ENCODE assay signal across 24 cellular contexts in the genomic region with DNA sequence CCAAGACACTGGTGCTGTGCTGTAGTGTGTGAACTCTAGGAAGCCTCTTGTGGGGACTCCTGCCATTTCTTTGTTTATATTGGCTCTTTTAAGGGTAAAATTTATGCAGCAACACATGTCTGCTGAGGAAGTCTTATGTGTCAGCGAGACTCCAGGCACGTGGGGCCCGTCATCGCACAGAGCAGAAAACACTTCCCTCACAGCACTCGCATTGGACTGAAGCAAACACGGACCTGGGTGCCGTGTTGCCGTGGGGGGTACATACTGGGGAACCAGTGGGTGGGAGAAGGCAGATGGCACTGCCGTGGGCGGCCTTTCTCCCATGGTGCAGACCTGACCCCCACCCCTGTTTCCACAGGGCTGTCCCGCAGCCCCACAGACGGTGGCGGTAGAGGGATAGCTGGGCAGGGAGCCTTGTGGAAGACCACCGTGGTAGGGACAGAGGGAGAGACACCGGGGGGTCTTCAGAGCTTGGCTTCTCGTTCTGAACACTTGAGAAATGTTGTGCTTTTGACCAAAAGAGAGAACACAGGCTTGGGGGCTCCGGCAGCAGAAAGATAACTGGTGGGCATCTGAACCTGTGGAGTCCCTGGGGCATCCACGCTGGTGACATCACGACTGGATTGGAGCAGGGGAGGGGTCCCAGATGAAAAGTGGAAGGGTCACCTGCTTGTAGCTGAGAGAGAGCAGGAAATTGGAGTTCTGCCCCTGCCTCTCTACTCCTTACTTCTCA.
DNase-seq lines count a peak whose midpoint lies in the region; ATAC-seq and TF ChIP-seq lines count a peak whose summit lies in the region.
"Had no signal": no experiment of that assay in that cellular context is flagged by ENCODE, and none has a peak within 500 bp of the region (broad histone marks: within the 10 kb centered on the region; RNA-seq: fewer than 3 reads in every experiment).

No MANE protein-coding gene starts in this region.

- no peak for TF ChIP-seq POLR2A in breast epithelium (IDR thresholded peaks at IDR 0.05)

- no peaks in the 10 kb centered on the region for H3K27me3 Mint-ChIP-seq in MCF 10A (ENCODE audit: insufficient read depth, unreplicated experiment)
- peaks cover 5% of the 10 kb centered on the region for H3K27me3 Mint-ChIP-seq in activated naive CD8-positive, alpha-beta T cell treated with anti-CD3 and anti-CD28 coated beads, Interleukin-2, amount 10 ng/mL, durations not matched to agents 7 days and 5 days
- H3K27me3 Mint-ChIP-seq: naive B cell had no signal

- H3K27ac ChIP-seq in breast epithelium (no peak overlapping the region), upper lobe of right lung (no peak overlapping the region)
- H3K27ac ChIP-seq: BLaER1 treated with 17β-estradiol and CSF1 and Interleukin-3, amounts not matched to agents 10 nM and 100 nM; pancreas had no signal

- no peak overlapping the region for H3K4me3 Mint-ChIP-seq in MCF 10A (ENCODE audit: unreplicated experiment)
- H3K4me3 Mint-ChIP-seq in activated naive CD8-positive, alpha-beta T cell treated with anti-CD3 and anti-CD28 coated beads, Interleukin-2, amount 10 ng/mL, durations not matched to agents 7 days and 5 days: no peak overlapping the region
- H3K4me3 Mint-ChIP-seq: activated CD4-positive, alpha-beta memory T cell treated with anti-CD3 and anti-CD28 coated beads for 36 hours; T-helper 2 cell treated with Interferon-gamma antibody and Interleukin-4, amounts not matched to agents 5 μg/mL and 100 μg/mL, for 36 hours had no signal

- peak; percentile 54 for DNase-seq in MCF 10A (ENCODE audit: unreplicated experiment)
- no peak for DNase-seq in breast epithelium (ENCODE audit: low spot score in 2 of 2)
- no peak for DNase-seq in activated naive CD8-positive, alpha-beta T cell treated with anti-CD3 and anti-CD28 coated beads, Interleukin-2, amount 10 ng/mL, durations not matched to agents 7 days and 5 days
- peak; percentile 55 for DNase-seq in left kidney (ENCODE audit: low read depth, low spot score)
- DNase-seq in upper lobe of right lung: peak; percentile 57
- no peak for DNase-seq in NCI-H1436 treated with DMSO at 0.1 percent for 48 hours (lab: John Stamatoyannopoulos, UW)
- DNase-seq in iPS-NIHi7 (ENCODE audit: extremely low spot score): no peak
- DNase-seq: activated CD4-positive, alpha-beta memory T cell treated with anti-CD3 and anti-CD28 coated beads for 36 hours; activated effector memory CD4-positive, alpha-beta T cell treated with anti-CD3 and anti-CD28 coated beads, Interleukin-2, amount 50 U/mL, for 16 hours; cerebellar nuclear complex; left colon; naive B cell; NCI-H1105; NCI-H2029 treated with DMSO at 0.1 percent for 48 hours; NCI-H774; pancreas; right cardiac atrium; stimulated activated CD4-positive, alpha-beta T cell treated with anti-CD3 and anti-CD28 coated beads, Interleukin-4, amount 100 ng/mL, for 24 hours; stimulated activated naive CD4-positive, alpha-beta T cell treated with Interleukin-2 at 50 U/mL for 16 hours had no signal

- H3K9me3 ChIP-seq in breast epithelium (no peaks in the 10 kb centered on the region), upper lobe of right lung (no peaks in the 10 kb centered on the region)
- H3K9me3 ChIP-seq: pancreas had no signal

- H3K4me3 ChIP-seq in breast epithelium (no peak overlapping the region), upper lobe of right lung (no peak overlapping the region)
- H3K4me3 ChIP-seq: BLaER1 treated with 17β-estradiol and CSF1 and Interleukin-3, amounts not matched to agents 10 nM and 100 nM; pancreas had no signal

- H3K4me1 ChIP-seq in breast epithelium (no peaks in the 10 kb centered on the region), upper lobe of right lung (no peaks in the 10 kb centered on the region)
- H3K4me1 ChIP-seq: pancreas had no signal

- POLR2A ChIA-PET in MCF 10A (lab: Yijun Ruan, JAX): no interaction called here
- POLR2A ChIA-PET in activated naive CD8-positive, alpha-beta T cell treated with anti-CD3 and anti-CD28 coated beads, Interleukin-2, amount 10 ng/mL, durations not matched to agents 7 days and 5 days (lab: Charles Lee): no interaction called here

- no TSS peak for BruUV-seq in MCF 10A (replicated peaks; lab: Mats Ljungman, UMichigan)

- no peaks in the 10 kb centered on the region for H3K36me3 ChIP-seq in breast epithelium
- H3K36me3 ChIP-seq in upper lobe of right lung: no peaks in the 10 kb centered on the region
- H3K36me3 ChIP-seq: BLaER1 treated with 17β-estradiol and CSF1 and Interleukin-3, amounts not matched to agents 10 nM and 100 nM; pancreas had no signal

- TF ChIP-seq CTCF in MCF 10A (IDR thresholded peaks at IDR 0.05; ENCODE audit: unreplicated experiment) (no peak), breast epithelium (IDR thresholded peaks at IDR 0.05) (no peak), upper lobe of right lung (IDR thresholded peaks at IDR 0.05) (no peak)

- no peaks in the 10 kb centered on the region for H3K36me3 Mint-ChIP-seq in MCF 10A (ENCODE audit: insufficient read depth, unreplicated experiment)
- H3K36me3 Mint-ChIP-seq in activated naive CD8-positive, alpha-beta T cell treated with anti-CD3 and anti-CD28 coated beads, Interleukin-2, amount 10 ng/mL, durations not matched to agents 7 days and 5 days: no peaks in the 10 kb centered on the region
- H3K36me3 Mint-ChIP-seq: activated CD4-positive, alpha-beta memory T cell treated with anti-CD3 and anti-CD28 coated beads for 36 hours; naive B cell had no signal

- H3K27me3 ChIP-seq in breast epithelium: peaks cover 0 to 16% of the 10 kb centered on the region in 2 donors
- peaks cover 20% of the 10 kb centered on the region for H3K27me3 ChIP-seq in upper lobe of right lung
- H3K27me3 ChIP-seq: BLaER1 treated with 17β-estradiol and CSF1 and Interleukin-3, amounts not matched to agents 10 nM and 100 nM; pancreas had no signal

- no peak overlapping the region for H3K27ac Mint-ChIP-seq in MCF 10A (ENCODE audit: low read depth, unreplicated experiment)
- peak overlapping the region; percentile 4 for H3K27ac Mint-ChIP-seq in activated naive CD8-positive, alpha-beta T cell treated with anti-CD3 and anti-CD28 coated beads, Interleukin-2, amount 10 ng/mL, durations not matched to agents 7 days and 5 days
- H3K27ac Mint-ChIP-seq: activated CD4-positive, alpha-beta memory T cell treated with anti-CD3 and anti-CD28 coated beads for 36 hours; T-helper 2 cell treated with Interferon-gamma antibody and Interleukin-4, amounts not matched to agents 5 μg/mL and 100 μg/mL, for 36 hours had no signal

- no peaks in the 10 kb centered on the region for H3K9me3 Mint-ChIP-seq in MCF 10A (ENCODE audit: unreplicated experiment)
- peaks cover 2% of the 10 kb centered on the region for H3K9me3 Mint-ChIP-seq in activated naive CD8-positive, alpha-beta T cell treated with anti-CD3 and anti-CD28 coated beads, Interleukin-2, amount 10 ng/mL, durations not matched to agents 7 days and 5 days
- H3K9me3 Mint-ChIP-seq: activated CD4-positive, alpha-beta memory T cell treated with anti-CD3 and anti-CD28 coated beads for 36 hours; naive B cell; T-helper 2 cell treated with Interferon-gamma antibody and Interleukin-4, amounts not matched to agents 5 μg/mL and 100 μg/mL, for 36 hours had no signal

- peaks cover 14% of the 10 kb centered on the region for H3K4me1 Mint-ChIP-seq in MCF 10A (ENCODE audit: insufficient read depth, unreplicated experiment)
- peaks cover 14% of the 10 kb centered on the region for H3K4me1 Mint-ChIP-seq in activated naive CD8-positive, alpha-beta T cell treated with anti-CD3 and anti-CD28 coated beads, Interleukin-2, amount 10 ng/mL, durations not matched to agents 7 days and 5 days

- CTCF ChIA-PET in MCF 10A (lab: Yijun Ruan, JAX): no interaction called here

- intact Hi-C loops in MCF 10A (cut with micrococcal nuclease): no loop called here
- intact Hi-C loops in breast epithelium (cut with DNase I; ENCODE audit: low total_unique reads): no loop called here
- intact Hi-C loops in upper lobe of right lung (cut with DNase I): no loop called here

- ATAC-seq in activated naive CD8-positive, alpha-beta T cell treated with anti-CD3 and anti-CD28 coated beads, Interleukin-2, amount 10 ng/mL, durations not matched to agents 7 days and 5 days (ENCODE audit: low read depth): no peak
- ATAC-seq in upper lobe of right lung (no peak), GM18858 (IDR thresholded peaks at IDR 0.05; ENCODE audit: unreplicated experiment) (no peak)
- ATAC-seq: HCT116, left colon, pancreas, SK-N-SH treated with all-trans-retinoic acid at 6 μM for 48 hours had no signal

Comparison
In these comparisons a context has a peak if more than half of its experiments do, and no peak if none do; other contexts are left out.
1. DNase-seq: peak in MCF 10A (single experiment), left kidney (single experiment) and upper lobe of right lung (single experiment); none in breast epithelium (0 of 2), activated naive CD8-positive, alpha-beta T cell treated with anti-CD3 and anti-CD28 coated beads, Interleukin-2, amount 10 ng/mL, durations not matched to agents 7 days and 5 days (single experiment), NCI-H1436 treated with DMSO at 0.1 percent for 48 hours (single experiment) and iPS-NIHi7 (single experiment).